ENCODE assay signal across 12 cellular contexts in genomic region chr10:28327494-28327886, GRCh38. TPM values are rescaled to one million over a fixed set of nuclear protein-coding genes. Genes with fewer than 3 reads are reported as not detected.
DNase-seq lines count a peak whose midpoint lies in the region; ATAC-seq and TF ChIP-seq lines count a peak whose summit lies in the region.
"Had no signal": no experiment of that assay in that cellular context is flagged by ENCODE, and none has a peak within 500 bp of the region (broad histone marks: within the 10 kb centered on the region; RNA-seq: fewer than 3 reads in every experiment).

No MANE protein-coding gene starts in this region.

- CTCF ChIA-PET in OCI-LY7 (lab: Charles Lee; ENCODE audit: unreplicated experiment), result no interaction called here
- CTCF ChIA-PET in naive thymus-derived CD4-positive, alpha-beta T cell (lab: Charles Lee), result interaction anchor here (0.5 to 10.0 kb wide), 5 partner anchors 9 to 1824 kb away, joined by 3 to 73 read pairs (median 4); partner anchors contain the start of gene MPP7

- intact Hi-C loops in OCI-LY7 (cut with micrococcal nuclease; ENCODE audit: unreplicated experiment) (no loop called here), esophagus squamous epithelium (cut with DNase I) (no loop called here)
- intact Hi-C loops in naive thymus-derived CD4-positive, alpha-beta T cell (cut with micrococcal nuclease), result no loop called here

- peak overlapping the region; percentile 11 for H3K4me3 ChIP-seq in OCI-LY7 (ENCODE audit: low read depth, low read length, poor library complexity, severe bottlenecking)
- H3K4me3 ChIP-seq in esophagus squamous epithelium, result no peak overlapping the region
- H3K4me3 ChIP-seq in naive thymus-derived CD4-positive, alpha-beta T cell (ENCODE audit: low read length), result no peak overlapping the region
- H3K4me3 ChIP-seq: spleen had no signal

- peak; percentile 14 for DNase-seq in AG08395 (ENCODE audit: low spot score)
- no peak for DNase-seq in OCI-LY7 (ENCODE audit: low spot score)
- no peak for DNase-seq in esophagus squamous epithelium (lab: John Stamatoyannopoulos, UW)
- DNase-seq in osteocyte (ENCODE audit: extremely low spot score, unreplicated experiment), result no peak
- no peak for DNase-seq in Kasumi-1 (lab: John Stamatoyannopoulos, UW)
- no peak for DNase-seq in central memory CD4-positive, alpha-beta T cell
- DNase-seq in naive thymus-derived CD4-positive, alpha-beta T cell, result no peak
- DNase-seq: activated T-cell treated with anti-CD3 and anti-CD28 coated beads, Interleukin-2, amount 50 U/mL, for 4 hours; cortex of kidney; NCI-H2081; spleen had no signal

- no peak for TF ChIP-seq CTCF in OCI-LY7 (conservative IDR thresholded peaks at IDR 0.05; ENCODE audit: low read length)
- no peak for TF ChIP-seq CTCF in esophagus squamous epithelium (IDR thresholded peaks at IDR 0.05)
- no peak for TF ChIP-seq CTCF in osteocyte (IDR thresholded peaks at IDR 0.05)

- H3K79me2 ChIP-seq in OCI-LY7 (ENCODE audit: insufficient read depth, low read depth, low read length), result peaks cover 49% of the 10 kb centered on the region

- ATAC-seq in naive thymus-derived CD4-positive, alpha-beta T cell, result no peak
- no peak for ATAC-seq in HG02970 (IDR thresholded peaks at IDR 0.05; ENCODE audit: low FRiP score, unreplicated experiment)
- ATAC-seq: activated T-cell treated with anti-CD3 and anti-CD28 coated beads, Interleukin-2, amount 50 U/mL, for 4 hours had no signal

- H3K4me2 ChIP-seq in OCI-LY7 (ENCODE audit: low read length), result peak overlapping the region; percentile 56

- no peaks in the 10 kb centered on the region for H3K36me3 Mint-ChIP-seq in osteocyte (ENCODE audit: unreplicated experiment)
- H3K36me3 Mint-ChIP-seq in naive thymus-derived CD4-positive, alpha-beta T cell, result peaks cover 0 to 18% (median 5%) of the 10 kb centered on the region in 5 donors

- H4K20me1 ChIP-seq in OCI-LY7 (ENCODE audit: insufficient read depth, low read length), result no peaks in the 10 kb centered on the region

- H3K36me3 ChIP-seq in OCI-LY7 (ENCODE audit: insufficient read depth, low read length), result no peaks in the 10 kb centered on the region
- H3K36me3 ChIP-seq in esophagus squamous epithelium, result no peaks in the 10 kb centered on the region
- no peaks in the 10 kb centered on the region for H3K36me3 ChIP-seq in naive thymus-derived CD4-positive, alpha-beta T cell (ENCODE audit: control insufficient read depth in 2 of 3, insufficient read depth in 3 of 3, low read length in 3 of 3)
- H3K36me3 ChIP-seq: spleen had no signal

- no peak for TF ChIP-seq POLR2A in esophagus squamous epithelium (IDR thresholded peaks at IDR 0.05)

- POLR2A ChIA-PET in OCI-LY7 (lab: Charles Lee), result interaction anchor here (0.5 to 6.9 kb wide), 17 partner anchors 9 to 1176 kb away, joined by 3 to 43 read pairs (median 4); partner anchors contain the start of gene MPP7
- POLR2A ChIA-PET in naive thymus-derived CD4-positive, alpha-beta T cell (lab: Charles Lee), result interaction anchor here (1.3 to 18.3 kb wide), 7 partner anchors 8 to 55 kb away, joined by 3 to 390 read pairs (median 5); partner anchors contain the start of gene MPP7

- BruUV-seq in OCI-LY7 (replicated peaks; lab: Mats Ljungman, UMichigan), result no TSS peak

- H3K4me1 ChIP-seq in OCI-LY7 (ENCODE audit: insufficient read depth, low read length, poor library complexity, severe bottlenecking) (peaks cover 61% of the 10 kb centered on the region), esophagus squamous epithelium (peaks cover 9 to 43% (median 24%) of the 10 kb centered on the region in 3 donors)
- H3K4me1 ChIP-seq in naive thymus-derived CD4-positive, alpha-beta T cell (ENCODE audit: control insufficient read depth in 2 of 2, insufficient read depth in 2 of 2, low read length in 2 of 2), result peaks cover 31 to 41% of the 10 kb centered on the region in 2 donors

- no peaks in the 10 kb centered on the region for H3K27me3 Mint-ChIP-seq in osteocyte (ENCODE audit: unreplicated experiment)
- H3K27me3 Mint-ChIP-seq in naive thymus-derived CD4-positive, alpha-beta T cell, result no peaks in the 10 kb centered on the region

- peak overlapping the region; percentile 80 for H3K27ac Mint-ChIP-seq in osteocyte (ENCODE audit: unreplicated experiment)
- peak overlapping the region in 1 of 9 donors; percentile 79 for H3K27ac Mint-ChIP-seq in naive thymus-derived CD4-positive, alpha-beta T cell

- H3K4me1 Mint-ChIP-seq in osteocyte (ENCODE audit: unreplicated experiment), result peaks cover 37% of the 10 kb centered on the region
- H3K4me1 Mint-ChIP-seq in naive thymus-derived CD4-positive, alpha-beta T cell, result peaks cover 26 to 84% (median 69%) of the 10 kb centered on the region in 7 donors

- H3K9me3 Mint-ChIP-seq in osteocyte (ENCODE audit: unreplicated experiment), result no peaks in the 10 kb centered on the region
- H3K9me3 Mint-ChIP-seq in naive thymus-derived CD4-positive, alpha-beta T cell, result no peaks in the 10 kb centered on the region
- H3K9me3 Mint-ChIP-seq: activated T-cell treated with anti-CD3 and anti-CD28 coated beads, Interleukin-2, amount 50 U/mL, for 4 hours had no signal

- no peaks in the 10 kb centered on the region for H3K27me3 ChIP-seq in esophagus squamous epithelium
- H3K27me3 ChIP-seq in naive thymus-derived CD4-positive, alpha-beta T cell (ENCODE audit: control insufficient read depth in 2 of 2, insufficient read depth in 2 of 2, low read length in 2 of 2), result no peaks in the 10 kb centered on the region
- H3K27me3 ChIP-seq: spleen had no signal

- H3K9me2 ChIP-seq in OCI-LY7 (ENCODE audit: insufficient read depth, low read length), result no peaks in the 10 kb centered on the region

- no peak overlapping the region for H3K4me3 Mint-ChIP-seq in osteocyte (ENCODE audit: unreplicated experiment)
- peak overlapping the region in 4 of 10 donors; percentile 23 to 67 (median 34) for H3K4me3 Mint-ChIP-seq in naive thymus-derived CD4-positive, alpha-beta T cell

- WGBS in esophagus squamous epithelium, 2 donors, result 20 to 25% methylated on average over 3 of the region's 3 CpGs

- H3K27ac ChIP-seq in OCI-LY7 (ENCODE audit: low read depth, low read length, poor library complexity, severe bottlenecking) (no peak overlapping the region), esophagus squamous epithelium (peak overlapping the region; percentile 7 to 84 (median 71))
- no peak overlapping the region for H3K27ac ChIP-seq in naive thymus-derived CD4-positive, alpha-beta T cell (ENCODE audit: low read depth, low read length)
- H3K27ac ChIP-seq: spleen had no signal

- H3K9me3 ChIP-seq in OCI-LY7 (ENCODE audit: low read length) (no peaks in the 10 kb centered on the region), esophagus squamous epithelium (no peaks in the 10 kb centered on the region)
- H3K9me3 ChIP-seq in naive thymus-derived CD4-positive, alpha-beta T cell (ENCODE audit: control insufficient read depth in 2 of 3, low read length in 3 of 3), result no peaks in the 10 kb centered on the region
- H3K9me3 ChIP-seq: spleen had no signal

- H2AFZ ChIP-seq in OCI-LY7 (ENCODE audit: low read length), result peak overlapping the region; percentile 40

RNA-seq across cellular contexts. Expression of gene MPP7, which starts 24.6 kb away (rescaled TPM):
- 15.0 and 20.4 TPM in 2 replicates for total RNA-seq in OCI-LY7 (2014; rRNA removed; shearing (Covaris generic))
- total RNA-seq in OCI-LY7 (2022) (19.6 and 26.4 TPM in 2 replicates), esophagus squamous epithelium (10 to 100 TPM; 34.3 to 43.3 (median 37.0) TPM), osteocyte (37.4 and 41.9 TPM in 2 replicates)
- total RNA-seq in naive thymus-derived CD4-positive, alpha-beta T cell, result 10 to 100 TPM in 4 of 5 experiments, 1 to 10 TPM in 1; 9.7 to 44.7 (median 36.1) TPM
- polyA plus RNA-seq in naive thymus-derived CD4-positive, alpha-beta T cell, result 10 to 100 TPM; 43.3 to 46.8 TPM

Comparison
In these comparisons a context has a peak if more than half of its experiments do, and no peak if none do; other contexts are left out.
1. H3K27ac ChIP-seq: peak in esophagus squamous epithelium (4 of 4); none in OCI-LY7 (single experiment) and naive thymus-derived CD4-positive, alpha-beta T cell (single experiment).